Comparison of ENCODE assay signal across 30 cellular contexts in the genomic region with DNA sequence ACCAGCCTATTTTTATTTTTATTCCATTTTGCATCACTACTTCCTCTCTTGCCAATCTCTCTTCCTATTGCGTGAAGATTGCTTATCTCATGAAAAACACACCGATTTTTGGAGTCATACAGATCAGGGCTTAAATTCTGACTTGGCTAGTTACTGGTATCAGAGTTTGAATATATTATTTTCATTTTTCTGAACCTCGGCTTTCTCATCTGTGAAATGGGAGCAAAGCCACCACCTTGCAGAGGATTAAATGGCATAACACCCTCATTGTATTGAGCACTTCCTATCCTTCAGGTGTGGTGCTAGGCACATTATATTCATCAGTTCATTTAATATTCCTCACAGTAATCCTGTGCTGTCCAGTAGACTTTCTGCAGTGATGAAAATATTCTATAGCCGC.
"Had no signal": no experiment of that assay in that cellular context is flagged by ENCODE, and none has a peak within 500 bp of the region (broad histone marks: within the 10 kb centered on the region; RNA-seq: fewer than 3 reads in every experiment).

No MANE protein-coding gene starts in this region.

- H3K36me3 ChIP-seq: adrenal gland, esophagus muscularis mucosa, gastrocnemius medialis, heart left ventricle had no signal

- DNase-seq: activated CD4-positive, alpha-beta memory T cell treated with anti-CD3 and anti-CD28 coated beads for 36 hours; activated CD4-positive, alpha-beta T cell treated with anti-CD3 and anti-CD28 coated beads for 36 hours; activated CD4-positive, alpha-beta T cell treated with anti-CD3 and anti-CD28 coated beads, Interleukin-2, amount 10 ng/mL, durations not matched to agents 24 days and 14 days; activated CD4-positive, CD25-positive, alpha-beta regulatory T cell; activated CD4-positive, CD25-positive, alpha-beta regulatory T cell treated with anti-CD3 and anti-CD28 coated beads, Interleukin-2, amount 50 U/mL, for 72 hours; activated CD8-positive, alpha-beta memory T cell treated with anti-CD3 and anti-CD28 coated beads, Interleukin-2, amount 10 ng/mL, durations not matched to agents 7 days and 5 days; activated CD8-positive, alpha-beta memory T cell treated with anti-CD3 and anti-CD28 coated beads, Interleukin-2, amount 50 U/mL, for 4 hours; activated CD8-positive, alpha-beta T cell treated with anti-CD3 and anti-CD28 coated beads, Interleukin-2, amount 10 ng/mL, durations not matched to agents 7 days and 5 days; activated effector memory CD4-positive, alpha-beta T cell treated with anti-CD3 and anti-CD28 coated beads, Interleukin-2, amount 50 U/mL, for 16 hours; activated naive CD4-positive, alpha-beta T cell treated with anti-CD3 and anti-CD28 coated beads for 36 hours; activated naive CD8-positive, alpha-beta T cell treated with anti-CD3 and anti-CD28 coated beads for 36 hours; activated naive CD8-positive, alpha-beta T cell treated with anti-CD3 and anti-CD28 coated beads, Interleukin-2, amount 50 U/mL, for 24 hours; activated T-cell treated with anti-CD3 and anti-CD28 coated beads, Interleukin-2, amount 50 U/mL, for 1 hour; activated T-cell treated with anti-CD3 and anti-CD28 coated beads, Interleukin-2, amount 50 U/mL, for 48 hours; adrenal gland; amygdala; aorta; body of pancreas; caudate nucleus; cortex of kidney; dermis blood vessel endothelial cell; effector CD4-positive, alpha-beta T cell; effector memory CD8-positive, alpha-beta T cell; erythroblast; foreskin keratinocyte; gastrocnemius medialis; glutamatergic neuron; heart left ventricle; hypothalamus had no signal

- H3K4me1 ChIP-seq: adrenal gland, esophagus muscularis mucosa, foreskin keratinocyte, gastrocnemius medialis, heart left ventricle had no signal

- H3K27me3 ChIP-seq: adrenal gland, body of pancreas, esophagus muscularis mucosa, foreskin keratinocyte, gastrocnemius medialis had no signal

- H3K4me3 ChIP-seq: adrenal gland, body of pancreas, esophagus muscularis mucosa, gastrocnemius medialis, heart left ventricle had no signal

- H3K9me3 ChIP-seq: adrenal gland, body of pancreas, esophagus muscularis mucosa, gastrocnemius medialis had no signal

- H3K27ac ChIP-seq: adrenal gland, body of pancreas, esophagus muscularis mucosa, foreskin keratinocyte, gastrocnemius medialis, heart left ventricle had no signal

- ATAC-seq: activated CD4-positive, alpha-beta T cell treated with anti-CD3 and anti-CD28 coated beads for 36 hours; activated CD8-positive, alpha-beta memory T cell treated with anti-CD3 and anti-CD28 coated beads, Interleukin-2, amount 10 ng/mL, durations not matched to agents 7 days and 5 days; activated CD8-positive, alpha-beta T cell treated with anti-CD3 and anti-CD28 coated beads, Interleukin-2, amount 10 ng/mL, durations not matched to agents 7 days and 5 days; activated naive CD8-positive, alpha-beta T cell treated with anti-CD3 and anti-CD28 coated beads, Interleukin-2, amount 50 U/mL, for 24 hours; body of pancreas; effector memory CD8-positive, alpha-beta T cell; foreskin keratinocyte; gastrocnemius medialis; heart left ventricle had no signal
